9 cellular contexts compared by ENCODE assay signal in the genomic region with DNA sequence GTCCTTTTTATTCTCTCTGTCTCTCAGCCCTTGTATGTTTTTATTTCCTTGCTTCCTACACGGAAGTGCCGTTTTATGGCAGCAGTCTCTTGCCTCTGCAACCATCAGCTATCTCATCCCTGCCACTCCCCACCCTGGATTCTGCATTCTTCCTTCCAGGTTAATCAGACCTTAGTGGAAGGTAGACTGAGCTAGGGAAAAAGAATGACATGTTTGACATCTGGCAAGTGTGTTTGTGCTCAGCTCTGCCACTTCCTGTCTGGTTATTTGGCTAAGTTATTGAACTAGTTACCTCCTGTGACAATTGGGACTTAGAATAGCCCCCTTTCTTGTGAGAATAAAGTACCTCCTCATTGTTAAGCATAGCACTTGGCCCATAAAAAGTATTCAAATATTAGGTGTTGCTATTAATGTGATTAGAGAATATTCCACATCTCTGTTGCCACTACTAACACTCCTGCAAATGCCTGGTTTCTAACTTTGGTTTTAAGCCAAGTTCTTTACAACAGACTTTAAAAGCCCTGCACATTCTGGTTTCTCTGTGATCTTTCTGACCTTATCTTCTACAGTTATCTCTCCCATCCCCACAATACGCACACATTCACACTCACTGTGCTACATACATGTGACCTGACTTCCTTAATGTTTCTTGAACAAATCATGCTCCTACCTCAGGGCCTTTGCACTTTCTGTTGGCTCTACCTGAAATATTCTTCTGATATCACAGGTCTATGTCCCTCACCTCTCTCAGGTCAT. TPM values are rescaled to one million over a fixed set of nuclear protein-coding genes. Genes with fewer than 3 reads are reported as not detected.
A peak's percentile ranks its signal among the peaks of the same experiment; 100 is the strongest.
DNase-seq lines count a peak whose midpoint lies in the region; ATAC-seq, FAIRE-seq and TF ChIP-seq lines count a peak whose summit lies in the region.
"Had no signal": no experiment of that assay in that cellular context is flagged by ENCODE, and none has a peak within 500 bp of the region (broad histone marks: within the 10 kb centered on the region; RNA-seq: fewer than 3 reads in every experiment).

No MANE protein-coding gene starts in this region.

- DNase-seq in GM12891 (ENCODE audit: insufficient read length, low spot score) (no peak), OCI-LY7 (ENCODE audit: low spot score) (peak; percentile 28), kidney tubule cell (ENCODE audit: low spot score) (peak; percentile 17), UCSD-AML1 (lab: John Stamatoyannopoulos, UW; ENCODE audit: unreplicated experiment) (no peak), RCC 7860 (ENCODE audit: low spot score) (no peak), GM20000 (ENCODE audit: low spot score) (no peak), COLO829 (ENCODE audit: low spot score) (no peak)

- no peak for TF ChIP-seq CTCF in OCI-LY7 (conservative IDR thresholded peaks at IDR 0.05; ENCODE audit: low read length)
- no peak for TF ChIP-seq CTCF in GM20000 (IDR thresholded peaks at IDR 0.05; ENCODE audit: extremely low read depth, missing control alignments)

- H4K20me1 ChIP-seq in OCI-LY7 (ENCODE audit: insufficient read depth, low read length), result no peaks in the 10 kb centered on the region

- peak; percentile 88 for FAIRE-seq in GM12891 (lab: Jason Lieb, UNC)
- FAIRE-seq in RCC 7860 (lab: Jason Lieb, UNC), result no peak

- H3K36me3 ChIP-seq in OCI-LY7 (ENCODE audit: insufficient read depth, low read length), result no peaks in the 10 kb centered on the region

- intact Hi-C loops in OCI-LY7 (cut with micrococcal nuclease; ENCODE audit: unreplicated experiment), result loop anchor here (2.0 kb wide), 1 partner anchor 210 kb away; the partner anchor contains the start of gene ZNF397

- peak overlapping the region; percentile 78 for H3K4me2 ChIP-seq in OCI-LY7 (ENCODE audit: low read length)

- H3K4me1 ChIP-seq in OCI-LY7 (ENCODE audit: insufficient read depth, low read length, poor library complexity, severe bottlenecking), result peaks cover 28% of the 10 kb centered on the region

- peak overlapping the region; percentile 100 for H2AFZ ChIP-seq in OCI-LY7 (ENCODE audit: low read length)

- POLR2A ChIA-PET in OCI-LY7 (lab: Charles Lee), result interaction anchor here (0.8 to 3.2 kb wide), 8 partner anchors 10 to 206 kb away, joined by 3 to 32 read pairs (median 4); partner anchors contain the start of gene MAPRE2

- H3K9me3 ChIP-seq in OCI-LY7 (ENCODE audit: low read length), result no peaks in the 10 kb centered on the region

- H3K4me3 ChIP-seq in OCI-LY7 (ENCODE audit: low read depth, low read length, poor library complexity, severe bottlenecking), result peak overlapping the region; percentile 57

- no peaks in the 10 kb centered on the region for H3K9me2 ChIP-seq in OCI-LY7 (ENCODE audit: insufficient read depth, low read length)

- H3K79me2 ChIP-seq in OCI-LY7 (ENCODE audit: insufficient read depth, low read depth, low read length), result no peaks in the 10 kb centered on the region

- CTCF ChIA-PET in OCI-LY7 (lab: Charles Lee; ENCODE audit: unreplicated experiment), result no interaction called here

- no peak for TF ChIP-seq POLR2A in GM12891 (IDR thresholded peaks at IDR 0.05; ENCODE audit: low read depth, low read length)

- ATAC-seq in GM21576 (IDR thresholded peaks at IDR 0.05; ENCODE audit: unreplicated experiment), result peak; percentile 39

- peak overlapping the region; percentile 55 for H3K27ac ChIP-seq in OCI-LY7 (ENCODE audit: low read depth, low read length, poor library complexity, severe bottlenecking)
- H3K27ac ChIP-seq: epithelial cell of prostate had no signal

- BruUV-seq in OCI-LY7 (replicated peaks; lab: Mats Ljungman, UMichigan), result no TSS peak

TF ChIP-seq in GM12891, 5 proteins besides CTCF, POLR2A, EP300 and RAD21:
- TF ChIP-seq SPI1 (IDR thresholded peaks at IDR 0.05; ENCODE audit: low read depth, low read length) (peak; percentile 63), POLR2AphosphoS5 (IDR thresholded peaks at IDR 0.05; ENCODE audit: low read depth, low read length) (no peak), PAX5 (IDR thresholded peaks at IDR 0.05; ENCODE audit: insufficient read depth, low read length, severe bottlenecking) (no peak)

RNA-seq across cellular contexts. Expression of gene MAPRE2, which starts 10.8 kb away (rescaled TPM):
- 12.3 TPM for polyA plus RNA-seq in GM12891 (2012; ENCODE audit: low read depth, missing spikeins)
- 17.1 and 23.2 TPM in 2 replicates for total RNA-seq in OCI-LY7 (2014; rRNA removed; shearing (Covaris generic))
- total RNA-seq in OCI-LY7 (2022), result 34.0 and 35.2 TPM in 2 replicates

Comparison
In these comparisons a context has a peak if more than half of its experiments do, and no peak if none do; other contexts are left out.
1. DNase-seq: peak in OCI-LY7 (single experiment) and kidney tubule cell (single experiment); none in GM12891 (single experiment), UCSD-AML1 (single experiment), RCC 7860 (single experiment), GM20000 (single experiment) and COLO829 (single experiment).